Comparison of ENCODE assay signal across 9 cellular contexts in the genomic region with DNA sequence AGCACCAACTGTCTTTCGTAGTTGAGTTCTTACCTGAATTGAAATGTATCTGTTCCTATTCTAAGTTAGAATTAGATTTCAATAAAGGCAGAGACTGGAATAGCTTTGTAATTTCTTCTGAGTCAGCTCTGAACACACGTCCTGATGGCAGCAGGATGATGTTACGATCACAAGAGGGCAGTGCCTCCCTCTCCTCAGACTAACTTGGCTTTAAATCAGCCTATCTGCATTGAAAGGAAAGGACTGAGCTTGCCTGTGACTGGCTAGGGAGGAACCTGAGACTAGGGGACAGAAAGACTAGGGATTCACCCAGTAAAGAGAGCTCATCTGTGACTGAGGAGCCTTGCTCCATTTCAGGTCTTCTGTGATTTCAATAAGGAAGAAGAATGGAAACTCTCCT.
DNase-seq lines count a peak whose midpoint lies in the region; ATAC-seq and TF ChIP-seq lines count a peak whose summit lies in the region.
"Had no signal": no experiment of that assay in that cellular context is flagged by ENCODE, and none has a peak within 500 bp of the region (broad histone marks: within the 10 kb centered on the region; RNA-seq: fewer than 3 reads in every experiment).

No MANE protein-coding gene starts in this region.

- TF ChIP-seq CTCF in CD4-positive, alpha-beta T cell (IDR thresholded peaks at IDR 0.05): no peak
- no peak for TF ChIP-seq CTCF in esophagus squamous epithelium (IDR thresholded peaks at IDR 0.05)

- intact Hi-C loops in CD4-positive, alpha-beta T cell (cut with DNase I, micrococcal nuclease): loop anchor here (5.0 to 10.0 kb wide), 4 partner anchors 498 to 560 kb away; no protein-coding TSS in a partner anchor
- intact Hi-C loops in activated CD4-positive, alpha-beta T cell treated with anti-CD3 and anti-CD28 coated beads, Interleukin-2, amount 10 ng/mL, durations not matched to agents 24 days and 14 days (cut with micrococcal nuclease): loop anchor here (1.0 to 5.0 kb wide), 4 partner anchors 9 to 560 kb away; no protein-coding TSS in a partner anchor
- intact Hi-C loops in esophagus squamous epithelium (cut with DNase I): no loop called here

- H3K27me3 Mint-ChIP-seq in CD4-positive, alpha-beta T cell: no peaks in the 10 kb centered on the region
- no peaks in the 10 kb centered on the region for H3K27me3 Mint-ChIP-seq in activated CD4-positive, alpha-beta T cell treated with anti-CD3 and anti-CD28 coated beads, Interleukin-2, amount 10 ng/mL, durations not matched to agents 24 days and 14 days

- peaks cover 5% of the 10 kb centered on the region for H3K36me3 Mint-ChIP-seq in CD4-positive, alpha-beta T cell (ENCODE audit: low read depth)
- peaks cover 4% of the 10 kb centered on the region for H3K36me3 Mint-ChIP-seq in activated CD4-positive, alpha-beta T cell treated with anti-CD3 and anti-CD28 coated beads, Interleukin-2, amount 10 ng/mL, durations not matched to agents 24 days and 14 days (ENCODE audit: low read depth)

- peak in 3 of 10 experiments; percentile 16 to 28 (median 20) for DNase-seq in CD4-positive, alpha-beta T cell
- DNase-seq in HT-29 (ENCODE audit: low spot score) (peak; percentile 22), iPS-NIHi7 (ENCODE audit: extremely low spot score) (peak; percentile 68), esophagus squamous epithelium (lab: John Stamatoyannopoulos, UW) (no peak)
- DNase-seq in activated CD4-positive, alpha-beta T cell treated with anti-CD3 and anti-CD28 coated beads, Interleukin-2, amount 10 ng/mL, durations not matched to agents 24 days and 14 days: peak; percentile 82
- no peak for DNase-seq in activated CD4-positive, CD25-positive, alpha-beta regulatory T cell (lab: John Stamatoyannopoulos, UW)
- DNase-seq: NCI-H1694 treated with DMSO at 0.1 percent for 48 hours had no signal

- H3K4me1 Mint-ChIP-seq in CD4-positive, alpha-beta T cell (ENCODE audit: low read depth): peaks cover 27% of the 10 kb centered on the region
- H3K4me1 Mint-ChIP-seq in activated CD4-positive, alpha-beta T cell treated with anti-CD3 and anti-CD28 coated beads, Interleukin-2, amount 10 ng/mL, durations not matched to agents 24 days and 14 days: peaks cover 12% of the 10 kb centered on the region

- POLR2A ChIA-PET in CD4-positive, alpha-beta T cell (lab: Charles Lee): interaction anchor here (0.8 to 3.9 kb wide), 14 partner anchors 10 to 573 kb away, joined by 3 to 23 read pairs (median 5); no protein-coding TSS in a partner anchor

- no peak overlapping the region for H3K27ac ChIP-seq in CD4-positive, alpha-beta T cell (ENCODE audit: low read depth, low read length)
- no peak overlapping the region for H3K27ac ChIP-seq in esophagus squamous epithelium

- H3K4me1 ChIP-seq in esophagus squamous epithelium: no peaks in the 10 kb centered on the region

- no peak overlapping the region for H3K4me3 ChIP-seq in esophagus squamous epithelium

- H3K27ac Mint-ChIP-seq in CD4-positive, alpha-beta T cell: peak overlapping the region; percentile 88
- H3K27ac Mint-ChIP-seq in activated CD4-positive, alpha-beta T cell treated with anti-CD3 and anti-CD28 coated beads, Interleukin-2, amount 10 ng/mL, durations not matched to agents 24 days and 14 days: peak overlapping the region; percentile 97

- peak; percentile 90 for ATAC-seq in CD4-positive, alpha-beta T cell (ENCODE audit: poor library complexity)
- ATAC-seq in HG02678 (IDR thresholded peaks at IDR 0.05; ENCODE audit: unreplicated experiment) (no peak), HG03354 (IDR thresholded peaks at IDR 0.05; ENCODE audit: poor library complexity, severe bottlenecking, unreplicated experiment) (no peak)

- no peak for TF ChIP-seq POLR2A in esophagus squamous epithelium (IDR thresholded peaks at IDR 0.05)

- H3K4me3 Mint-ChIP-seq in CD4-positive, alpha-beta T cell: peak overlapping the region; percentile 95
- H3K4me3 Mint-ChIP-seq in activated CD4-positive, alpha-beta T cell treated with anti-CD3 and anti-CD28 coated beads, Interleukin-2, amount 10 ng/mL, durations not matched to agents 24 days and 14 days: peak overlapping the region; percentile 95

- no peaks in the 10 kb centered on the region for H3K9me3 Mint-ChIP-seq in CD4-positive, alpha-beta T cell
- H3K9me3 Mint-ChIP-seq in activated CD4-positive, alpha-beta T cell treated with anti-CD3 and anti-CD28 coated beads, Interleukin-2, amount 10 ng/mL, durations not matched to agents 24 days and 14 days: no peaks in the 10 kb centered on the region

- WGBS in esophagus squamous epithelium, 2 donors: 28 to 38% methylated on average over 3 of the region's 3 CpGs

- CTCF ChIA-PET in CD4-positive, alpha-beta T cell (lab: Charles Lee): interaction anchor here (0.7 to 3.1 kb wide), 15 partner anchors 9 to 573 kb away, joined by 3 to 16 read pairs (median 3); no protein-coding TSS in a partner anchor

- H3K36me3 ChIP-seq in esophagus squamous epithelium: no peaks in the 10 kb centered on the region

- no peaks in the 10 kb centered on the region for H3K27me3 ChIP-seq in CD4-positive, alpha-beta T cell (ENCODE audit: control insufficient read depth, insufficient read depth, low read length)
- no peaks in the 10 kb centered on the region for H3K27me3 ChIP-seq in esophagus squamous epithelium

- H3K9me3 ChIP-seq in CD4-positive, alpha-beta T cell (ENCODE audit: control insufficient read depth, low read length): no peaks in the 10 kb centered on the region
- H3K9me3 ChIP-seq in esophagus squamous epithelium: no peaks in the 10 kb centered on the region

Comparison
In these comparisons a context has a peak if more than half of its experiments do, and no peak if none do; other contexts are left out.
1. DNase-seq: peak in HT-29 (single experiment), activated CD4-positive, alpha-beta T cell treated with anti-CD3 and anti-CD28 coated beads, Interleukin-2, amount 10 ng/mL, durations not matched to agents 24 days and 14 days (single experiment) and iPS-NIHi7 (single experiment); none in esophagus squamous epithelium (single experiment) and activated CD4-positive, CD25-positive, alpha-beta regulatory T cell (0 of 4).